ENCODE assay signal across 1 cellular context in genomic region chr1:33274446-33274845, GRCh38.
TF ChIP-seq lines count a peak whose summit lies in the region.

No MANE protein-coding gene starts in this region.

TF ChIP-seq in GM23338, 12 proteins besides CTCF, POLR2A, EP300 and RAD21 (continued from another document):
- no peak for TF ChIP-seq ZNF462 (CRISPR knock-in tag; IDR thresholded peaks at IDR 0.05)
- TF ChIP-seq ZNF114 (CRISPR knock-in tag; IDR thresholded peaks at IDR 0.05) = no peak
- TF ChIP-seq ETS1 (IDR thresholded peaks at IDR 0.05) = no peak
- TF ChIP-seq EZH2phosphoT487 (IDR thresholded peaks at IDR 0.05; ENCODE audit: unreplicated experiment) = no peak
- TF ChIP-seq EZH2 (IDR thresholded peaks at IDR 0.05; ENCODE audit: low read depth, unreplicated experiment) = no peak
- no peak for TF ChIP-seq POLR2AphosphoS5 (IDR thresholded peaks at IDR 0.05; ENCODE audit: low read depth)
- TF ChIP-seq REST (IDR thresholded peaks at IDR 0.05; ENCODE audit: unreplicated experiment) = no peak
- TF ChIP-seq CREB1 (CRISPR knock-in tag; IDR thresholded peaks at IDR 0.05; ENCODE audit: low read depth) = no peak
